2 cellular contexts compared by ENCODE assay signal in the genomic region with DNA sequence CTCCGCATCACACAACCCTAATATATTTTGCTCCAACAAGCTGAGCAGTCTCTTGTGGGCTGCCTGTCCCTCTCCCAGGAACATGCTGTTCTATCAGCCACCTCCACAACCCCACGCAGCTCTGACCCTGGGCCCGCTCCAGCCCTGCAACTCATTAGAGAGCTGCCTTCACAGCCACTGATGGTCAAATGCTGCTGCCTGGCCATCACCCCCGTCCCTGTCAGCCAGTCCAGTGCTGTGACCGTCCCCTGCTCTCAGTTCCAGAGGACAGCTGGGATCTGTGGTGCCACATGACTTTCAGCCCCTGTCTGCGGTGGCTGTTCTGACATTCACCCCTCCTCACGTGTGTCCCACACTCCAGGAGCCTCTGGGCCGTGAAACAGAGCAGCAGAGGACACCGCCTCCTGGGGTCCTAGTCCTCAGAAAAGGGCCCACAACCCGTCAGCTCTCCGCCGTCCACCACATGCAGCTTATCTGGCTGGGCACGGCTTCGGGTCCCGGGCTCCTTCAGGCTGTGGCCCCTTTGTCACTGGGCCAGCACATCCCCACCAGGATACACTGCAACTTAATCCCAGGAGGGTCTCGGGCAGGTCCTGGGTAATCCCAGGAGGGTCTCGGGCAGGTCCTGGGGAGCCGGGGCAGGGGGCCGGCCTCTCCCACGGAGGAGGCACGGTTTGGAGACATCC.
TF ChIP-seq lines count a peak whose summit lies in the region.

No MANE protein-coding gene starts in this region.

TF ChIP-seq in SK-N-SH, 30 proteins besides CTCF, POLR2A, EP300 and RAD21 (continued from another document):
- TF ChIP-seq, protein P1, sequence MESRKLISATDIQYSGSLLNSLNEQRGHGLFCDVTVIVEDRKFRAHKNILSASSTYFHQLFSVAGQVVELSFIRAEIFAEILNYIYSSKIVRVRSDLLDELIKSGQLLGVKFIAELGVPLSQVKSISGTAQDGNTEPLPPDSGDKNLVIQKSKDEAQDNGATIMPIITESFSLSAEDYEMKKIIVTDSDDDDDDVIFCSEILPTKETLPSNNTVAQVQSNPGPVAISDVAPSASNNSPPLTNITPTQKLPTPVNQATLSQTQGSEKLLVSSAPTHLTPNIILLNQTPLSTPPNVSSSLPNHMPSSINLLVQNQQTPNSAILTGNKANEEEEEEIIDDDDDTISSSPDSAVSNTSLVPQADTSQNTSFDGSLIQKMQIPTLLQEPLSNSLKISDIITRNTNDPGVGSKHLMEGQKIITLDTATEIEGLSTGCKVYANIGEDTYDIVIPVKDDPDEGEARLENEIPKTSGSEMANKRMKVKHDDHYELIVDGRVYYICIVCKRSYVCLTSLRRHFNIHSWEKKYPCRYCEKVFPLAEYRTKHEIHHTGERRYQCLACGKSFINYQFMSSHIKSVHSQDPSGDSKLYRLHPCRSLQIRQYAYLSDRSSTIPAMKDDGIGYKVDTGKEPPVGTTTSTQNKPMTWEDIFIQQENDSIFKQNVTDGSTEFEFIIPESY (IDR thresholded peaks at IDR 0.05; ENCODE audit: borderline replicate concordance, low read depth): no peak
- no peak for TF ChIP-seq GATA2 (CRISPR knock-in tag; IDR thresholded peaks at IDR 0.05)

TF ChIP-seq in SK-N-SH treated with all-trans-retinoic acid at 6 μM for 48 hours, 23 proteins besides CTCF, POLR2A, EP300 and RAD21 (continued from another document):
- TF ChIP-seq, protein P2, sequence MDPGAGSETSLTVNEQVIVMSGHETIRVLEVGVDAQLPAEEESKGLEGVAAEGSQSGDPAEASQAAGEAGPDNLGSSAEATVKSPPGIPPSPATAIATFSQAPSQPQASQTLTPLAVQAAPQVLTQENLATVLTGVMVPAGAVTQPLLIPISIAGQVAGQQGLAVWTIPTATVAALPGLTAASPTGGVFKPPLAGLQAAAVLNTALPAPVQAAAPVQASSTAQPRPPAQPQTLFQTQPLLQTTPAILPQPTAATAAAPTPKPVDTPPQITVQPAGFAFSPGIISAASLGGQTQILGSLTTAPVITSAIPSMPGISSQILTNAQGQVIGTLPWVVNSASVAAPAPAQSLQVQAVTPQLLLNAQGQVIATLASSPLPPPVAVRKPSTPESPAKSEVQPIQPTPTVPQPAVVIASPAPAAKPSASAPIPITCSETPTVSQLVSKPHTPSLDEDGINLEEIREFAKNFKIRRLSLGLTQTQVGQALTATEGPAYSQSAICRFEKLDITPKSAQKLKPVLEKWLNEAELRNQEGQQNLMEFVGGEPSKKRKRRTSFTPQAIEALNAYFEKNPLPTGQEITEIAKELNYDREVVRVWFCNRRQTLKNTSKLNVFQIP (CRISPR knock-in tag; IDR thresholded peaks at IDR 0.05; ENCODE audit: borderline replicate concordance, low read depth): no peak
- no peak for TF ChIP-seq SNAI2 (CRISPR knock-in tag; IDR thresholded peaks at IDR 0.05)
